23 cellular contexts compared by ENCODE assay signal in genomic region chr9:127993721-127994120, GRCh38. TPM values are rescaled to one million over a fixed set of nuclear protein-coding genes. Genes with fewer than 3 reads are reported as not detected.
DNase-seq lines count a peak whose midpoint lies in the region; ATAC-seq, FAIRE-seq and TF ChIP-seq lines count a peak whose summit lies in the region.
"Had no signal": no experiment of that assay in that cellular context is flagged by ENCODE, and none has a peak within 500 bp of the region (broad histone marks: within the 10 kb centered on the region; RNA-seq: fewer than 3 reads in every experiment).

No MANE protein-coding gene starts in this region.

- H2AFZ ChIP-seq in K562 (ENCODE audit: low read depth, low read length): no peak overlapping the region
- H2AFZ ChIP-seq in neural progenitor cell (replicated peaks): no peak overlapping the region

- TF ChIP-seq RAD21 in K562 (CRISPR knock-in tag; conservative IDR thresholded peaks at IDR 0.05 in 1 of 2, IDR thresholded peaks at IDR 0.05 in 1 of 2): no peak

- H3K36me3 Mint-ChIP-seq in stimulated activated naive CD8-positive, alpha-beta T cell treated with anti-CD3 and anti-CD28 coated beads, Interleukin-15, Interleukin-2, amounts not matched to agents 100 ng/mL and 50 ng/mL, for 24 hours (ENCODE audit: low read depth): no peaks in the 10 kb centered on the region
- H3K36me3 Mint-ChIP-seq in neural progenitor cell: no peaks in the 10 kb centered on the region
- H3K36me3 Mint-ChIP-seq: CD4-positive, alpha-beta memory T cell had no signal

- no peaks in the 10 kb centered on the region for H3F3A ChIP-seq in neural progenitor cell (ENCODE audit: low read depth)

- no peaks in the 10 kb centered on the region for H3K36me3 ChIP-seq in K562 (ENCODE audit: control insufficient read depth, insufficient read depth, low read length)
- H3K36me3 ChIP-seq in neural progenitor cell: no peaks in the 10 kb centered on the region
- H3K36me3 ChIP-seq: HAP-1 had no signal

- H4K20me1 ChIP-seq in K562 (replicated peaks; ENCODE audit: control insufficient read depth, insufficient read depth, low read length): no peaks in the 10 kb centered on the region
- no peaks in the 10 kb centered on the region for H4K20me1 ChIP-seq in neural progenitor cell (ENCODE audit: low read depth)

- H3K4me3 Mint-ChIP-seq in stimulated activated naive CD8-positive, alpha-beta T cell treated with anti-CD3 and anti-CD28 coated beads, Interleukin-15, Interleukin-2, amounts not matched to agents 100 ng/mL and 50 ng/mL, for 24 hours: no peak overlapping the region
- no peak overlapping the region for H3K4me3 Mint-ChIP-seq in neural progenitor cell
- H3K4me3 Mint-ChIP-seq: CD4-positive, alpha-beta memory T cell had no signal

- no peak overlapping the region for H3K4me2 ChIP-seq in K562 (ENCODE audit: insufficient read depth, low read length)
- no peak overlapping the region for H3K4me2 ChIP-seq in neural progenitor cell
- H3K4me2 ChIP-seq: A549 had no signal

- H3K9me3 ChIP-seq in K562 (replicated peaks; ENCODE audit: control insufficient read depth, insufficient read depth, low read depth, low read length) (no peaks in the 10 kb centered on the region), neural progenitor cell (ENCODE audit: low read depth) (no peaks in the 10 kb centered on the region)
- H3K9me3 ChIP-seq: A549, HAP-1 had no signal

- no peaks in the 10 kb centered on the region for H3K9me1 ChIP-seq in K562 (ENCODE audit: control insufficient read depth, insufficient read depth, low read length)

- peaks cover 20% of the 10 kb centered on the region for H3K4me1 Mint-ChIP-seq in stimulated activated naive CD8-positive, alpha-beta T cell treated with anti-CD3 and anti-CD28 coated beads, Interleukin-15, Interleukin-2, amounts not matched to agents 100 ng/mL and 50 ng/mL, for 24 hours (ENCODE audit: low read depth)
- H3K4me1 Mint-ChIP-seq in neural progenitor cell: no peaks in the 10 kb centered on the region

- H3K27me3 Mint-ChIP-seq in stimulated activated naive CD8-positive, alpha-beta T cell treated with anti-CD3 and anti-CD28 coated beads, Interleukin-15, Interleukin-2, amounts not matched to agents 100 ng/mL and 50 ng/mL, for 24 hours: no peaks in the 10 kb centered on the region
- peaks cover 10% of the 10 kb centered on the region for H3K27me3 Mint-ChIP-seq in neural progenitor cell (ENCODE audit: insufficient read depth, low read depth)
- H3K27me3 Mint-ChIP-seq: CD4-positive, alpha-beta memory T cell had no signal

- in situ Hi-C loops in K562 (cut with MboI): no loop called here

- H3K27ac ChIP-seq in K562 (ENCODE audit: extremely low read depth, low read depth, low read length) (no peak overlapping the region), neural progenitor cell (no peak overlapping the region)

- no peaks in the 10 kb centered on the region for H3K27me3 ChIP-seq in K562 (ENCODE audit: control insufficient read depth in 2 of 2, insufficient read depth in 2 of 2, low read length in 2 of 2)
- H3K27me3 ChIP-seq in neural progenitor cell: no peaks in the 10 kb centered on the region

- CTCF ChIA-PET in K562 (lab: Yijun Ruan, JAX; ENCODE audit: low intra/inter-chr PET ratio): no interaction called here

- TF ChIP-seq CTCF in K562 (IDR thresholded peaks at IDR 0.05 in 2 of 3, conservative IDR thresholded peaks at IDR 0.05 in 1 of 3; ENCODE audit: insufficient read depth in 2 of 3, low read depth in 1 of 3, low read length in 3 of 3) (no peak), neural progenitor cell (IDR thresholded peaks at IDR 0.05) (no peak)

- TF ChIP-seq EP300 in K562 (IDR thresholded peaks at IDR 0.05; ENCODE audit: low read length): no peak

- POLR2A ChIA-PET in K562 (lab: Yijun Ruan, JAX): interaction anchor here (1.5 kb wide), 1 partner anchor 14 kb away, joined by 5 read pairs; no protein-coding TSS in a partner anchor

- BruUV-seq in K562 (replicated peaks; lab: Mats Ljungman, UMichigan): no TSS peak

- H3K9ac ChIP-seq in K562 (ENCODE audit: insufficient read depth in 1 of 2, low read depth in 2 of 2, low read length in 2 of 2) (no peak overlapping the region), neural progenitor cell (no peak overlapping the region)

- H3K79me2 ChIP-seq in K562 (ENCODE audit: control insufficient read depth, insufficient read depth, low read length) (no peaks in the 10 kb centered on the region), neural progenitor cell (ENCODE audit: low read depth) (no peaks in the 10 kb centered on the region)

- WGBS in K562 (ENCODE audit: insufficient coverage, low coverage, missing lambda C conversion rate): 54% methylated on average over 2 of the region's 4 CpGs

- H3K4me3 ChIP-seq in K562 (no peak overlapping the region), neural progenitor cell (no peak overlapping the region)
- H3K4me3 ChIP-seq: A549, HAP-1 had no signal

- H3K27ac Mint-ChIP-seq in stimulated activated naive CD8-positive, alpha-beta T cell treated with anti-CD3 and anti-CD28 coated beads, Interleukin-15, Interleukin-2, amounts not matched to agents 100 ng/mL and 50 ng/mL, for 24 hours: peak overlapping the region; percentile 41
- H3K27ac Mint-ChIP-seq in neural progenitor cell: peak overlapping the region; percentile 47

- DNase-seq in stimulated activated naive CD8-positive, alpha-beta T cell treated with anti-CD3 and anti-CD28 coated beads, Interleukin-15, Interleukin-2, amounts not matched to agents 100 U/mL and 50 U/mL, for 24 hours: no peak
- no peak for DNase-seq in K562 (ENCODE audit: extremely low read depth in 1 of 4, low spot score in 3 of 4)
- DNase-seq in neural progenitor cell (ENCODE audit: low spot score): no peak
- DNase-seq in activated CD4-positive, CD25-positive, alpha-beta regulatory T cell treated with anti-CD3 and anti-CD28 coated beads, Interleukin-2, amount 50 U/mL, for 72 hours: no peak
- DNase-seq in activated CD4-positive, alpha-beta T cell treated with anti-CD3 and anti-CD28 coated beads for 48 hours: no peak
- DNase-seq in left colon: no peak
- DNase-seq: 8988T; ACHN; AML-193; C1 segment of cervical spinal cord; Calu3; CD4-positive, alpha-beta memory T cell; COR-L47; DMS53; DMS79 treated with DMSO at 0.1 percent for 48 hours; GF-D8; GOT3 had no signal

- TF ChIP-seq POLR2A in K562 (conservative IDR thresholded peaks at IDR 0.05): no peak

- no peak for ATAC-seq in stimulated activated naive CD8-positive, alpha-beta T cell treated with anti-CD3 and anti-CD28 coated beads, Interleukin-15, Interleukin-2, amounts not matched to agents 100 U/mL and 50 U/mL, for 24 hours
- ATAC-seq in K562 (no peak; the same call in 2 of the 3 replicates), left colon (no peak)
- ATAC-seq: A549 had no signal

- intact Hi-C loops in K562 (cut with micrococcal nuclease) (no loop called here), left colon (cut with DNase I, micrococcal nuclease) (no loop called here)

- no peaks in the 10 kb centered on the region for H3K9me3 Mint-ChIP-seq in stimulated activated naive CD8-positive, alpha-beta T cell treated with anti-CD3 and anti-CD28 coated beads, Interleukin-15, Interleukin-2, amounts not matched to agents 100 ng/mL and 50 ng/mL, for 24 hours
- H3K9me3 Mint-ChIP-seq in neural progenitor cell: no peaks in the 10 kb centered on the region
- H3K9me3 Mint-ChIP-seq: CD4-positive, alpha-beta memory T cell had no signal

- peaks cover 5 to 6% of the 10 kb centered on the region in 2 experiments; a peak in 3 of 5 replicates for H3K4me1 ChIP-seq in K562 (replicated peaks in 1 of 2; ENCODE audit: control insufficient read depth in 2 of 2, insufficient read depth in 2 of 2, low read length in 2 of 2)
- no peaks in the 10 kb centered on the region for H3K4me1 ChIP-seq in neural progenitor cell
- H3K4me1 ChIP-seq: HAP-1 had no signal

- FAIRE-seq in K562 (lab: Jason Lieb, UNC): no peak
- FAIRE-seq: A549, GM12891, GM18507, H54 had no signal

RNA-seq across cellular contexts. Expression of gene EEIG1, which starts 12.9 kb away (rescaled TPM):
- 18.1 and 34.4 TPM in 2 replicates for total RNA-seq in K562 (2011; cell fraction: chromatin; rRNA removed; ENCODE audit: low replicate concordance)
- total RNA-seq in K562 (2011; cell fraction: nucleolus; rRNA removed): 13.4 and 13.5 TPM in 2 replicates
- total RNA-seq in K562 (2011; cell fraction: nucleoplasm; rRNA removed): 17.2 and 24.7 TPM in 2 replicates
- total RNA-seq in K562 (2014; rRNA removed) (2.1 and 4.5 TPM in 2 replicates), K562 (2014; rRNA removed; fragmentation: Illumina TruSeq; extraction: Trizol) (1.6 and 2.3 TPM in 2 replicates), K562 (2015; rRNA removed; fragmentation: Illumina TruSeq; extraction: Trizol) (2.8 and 4.1 TPM in 2 replicates), K562 (2021) (11.2 and 16.7 TPM in 2 replicates), neural progenitor cell (ENCODE audit: low replicate concordance) (8.8 and 30.8 TPM in 2 replicates), left colon (100 to 1,000 TPM; 157 to 175 TPM)
- polyA plus RNA-seq in K562 (2011; rRNA removed) (4.4 and 7.7 TPM in 2 replicates), K562 (2014; fragmentation: Illumina TruSeq; extraction: Trizol) (5.6 and 9.1 TPM in 2 replicates), K562 (2014; fragmentation: Nextera tagmentation; extraction: Ambion mirVana) (under 1 TPM; 0.17 to 0.25 TPM), K562 (2014; rRNA removed) (3.6 and 6.6 TPM in 2 replicates)
- polyA plus RNA-seq in K562 (2011; cell fraction: cytosol; rRNA removed): 8.2 and 9.0 TPM in 2 replicates
- 16.1 and 16.7 TPM in 2 replicates for polyA plus RNA-seq in K562 (2011; cell fraction: nucleus; rRNA removed)
- 13.8 and 19.2 TPM in 2 replicates for polyA plus RNA-seq in K562 (2012)
- 2.1 and 2.7 TPM in 2 replicates for polyA minus RNA-seq in K562 (2011; rRNA and poly(A)+ RNA removed)
- polyA minus RNA-seq in K562 (2011; cell fraction: cytosol; rRNA and poly(A)+ RNA removed): 3.5 and 5.9 TPM in 2 replicates
- polyA minus RNA-seq in K562 (2011; cell fraction: nucleus; rRNA and poly(A)+ RNA removed): 4.8 and 8.4 TPM in 2 replicates

RNA-seq across cellular contexts. Expression of gene DPM2, which starts 56.1 kb away (rescaled TPM):
- total RNA-seq in K562 (2011; cell fraction: chromatin; rRNA removed; ENCODE audit: low replicate concordance): 99.6 and 215 TPM in 2 replicates
- total RNA-seq in K562 (2011; cell fraction: nucleolus; rRNA removed): 168 and 199 TPM in 2 replicates
- 195 and 215 TPM in 2 replicates for total RNA-seq in K562 (2011; cell fraction: nucleoplasm; rRNA removed)
- 56.6 and 88.7 TPM in 2 replicates for total RNA-seq in K562 (2014; rRNA removed)
- 48.1 and 53.8 TPM in 2 replicates for total RNA-seq in K562 (2014; rRNA removed; fragmentation: Illumina TruSeq; extraction: Trizol)
- 71.1 and 73.4 TPM in 2 replicates for total RNA-seq in K562 (2015; rRNA removed; fragmentation: Illumina TruSeq; extraction: Trizol)
- 95.3 and 102 TPM in 2 replicates for total RNA-seq in K562 (2021)
- 93.8 and 101 TPM in 2 replicates for polyA plus RNA-seq in K562 (2011; rRNA removed)
- 131 and 200 TPM in 2 replicates for polyA plus RNA-seq in K562 (2011; cell fraction: cytosol; rRNA removed)
- 142 and 205 TPM in 2 replicates for polyA plus RNA-seq in K562 (2011; cell fraction: nucleus; rRNA removed)
- polyA plus RNA-seq in K562 (2012): 83.9 and 86.2 TPM in 2 replicates
- polyA plus RNA-seq in K562 (2014; fragmentation: Illumina TruSeq; extraction: Trizol): 126 and 142 TPM in 2 replicates
- polyA plus RNA-seq in K562 (2014; fragmentation: Nextera tagmentation; extraction: Ambion mirVana): 10 to 100 TPM; 43.5 to 69.3 TPM
- polyA plus RNA-seq in K562 (2014; rRNA removed): 104 and 107 TPM in 2 replicates
- 54.4 and 75.4 TPM in 2 replicates for polyA minus RNA-seq in K562 (2011; rRNA and poly(A)+ RNA removed)
- polyA minus RNA-seq in K562 (2011; cell fraction: cytosol; rRNA and poly(A)+ RNA removed): 56.3 and 59.9 TPM in 2 replicates
- 64.1 and 85.1 TPM in 2 replicates for polyA minus RNA-seq in K562 (2011; cell fraction: nucleus; rRNA and poly(A)+ RNA removed)
- total RNA-seq in neural progenitor cell (ENCODE audit: low replicate concordance): 9.1 and 20.5 TPM in 2 replicates
- total RNA-seq in left colon: 10 to 100 TPM; 25.1 to 28.6 TPM
